ENCODE assay signal across 10 cellular contexts in the genomic region with DNA sequence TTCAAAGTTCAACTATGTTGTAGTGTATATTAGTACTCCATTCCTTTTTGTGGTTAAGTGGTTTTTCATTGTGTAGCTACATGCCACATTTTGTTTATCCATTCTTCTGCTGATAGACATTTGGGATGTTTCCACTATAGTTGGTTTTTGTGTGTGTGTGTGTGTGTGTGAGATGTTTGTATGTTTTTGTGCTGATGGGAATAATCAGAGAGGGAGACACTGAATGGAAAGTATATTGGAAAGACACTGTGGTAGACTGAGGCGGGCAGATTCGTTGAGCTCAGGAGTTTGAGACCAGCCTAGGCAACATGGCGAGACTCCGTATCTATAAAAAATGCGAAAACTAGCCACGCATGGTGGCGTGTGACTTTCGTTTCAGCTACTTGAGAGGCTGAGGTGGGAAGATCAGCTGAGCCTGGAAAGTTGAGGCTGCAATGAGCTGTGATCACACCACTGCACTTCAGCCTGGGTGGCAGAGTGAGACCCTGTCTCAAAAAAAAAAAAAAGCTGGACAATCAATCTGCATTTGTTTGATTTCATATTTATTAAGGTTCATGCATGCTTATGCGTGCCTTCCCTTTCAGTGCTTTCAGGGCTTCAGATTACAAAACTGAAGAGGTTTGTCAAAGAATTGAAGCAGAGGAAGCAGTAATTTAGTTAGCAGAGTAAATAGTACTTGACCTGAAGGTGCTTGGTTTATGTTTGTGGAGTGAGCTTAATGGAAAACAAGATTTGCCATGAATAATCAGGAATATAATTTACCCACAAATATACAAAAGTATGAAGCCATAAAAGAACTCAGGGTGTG. TPM values are rescaled to one million over a fixed set of nuclear protein-coding genes. Genes with fewer than 3 reads are reported as not detected.
DNase-seq lines count a peak whose midpoint lies in the region; ATAC-seq and TF ChIP-seq lines count a peak whose summit lies in the region.
"Had no signal": no experiment of that assay in that cellular context is flagged by ENCODE, and none has a peak within 500 bp of the region (broad histone marks: within the 10 kb centered on the region; RNA-seq: fewer than 3 reads in every experiment).

No MANE protein-coding gene starts in this region.

- peak overlapping the region in 2 of 4 donors; percentile 59 to 76 for H3K4me3 Mint-ChIP-seq in CD4-positive, CD25-positive, alpha-beta regulatory T cell
- no peak overlapping the region for H3K4me3 Mint-ChIP-seq in Calu3 (ENCODE audit: low read depth, unreplicated experiment)

- CTCF ChIA-PET in OCI-LY7 (lab: Charles Lee; ENCODE audit: unreplicated experiment) (interaction anchor here (1.2 kb wide), 1 partner anchor 15 kb away, joined by 3 read pairs; the partner anchor contains the start of gene SEC24C), Calu3 (lab: Charles Lee) (interaction anchor here (1.0 kb wide), 1 partner anchor 13 kb away, joined by 3 read pairs; a partner anchor contains a TSS)

- peak overlapping the region; percentile 28 for H3K27ac ChIP-seq in CD4-positive, CD25-positive, alpha-beta regulatory T cell (ENCODE audit: insufficient read depth, low read length, poor library complexity, severe bottlenecking)
- peak overlapping the region; percentile 64 for H3K27ac ChIP-seq in OCI-LY7 (ENCODE audit: low read depth, low read length, poor library complexity, severe bottlenecking)
- peak overlapping the region; percentile 69 to 78 for H3K27ac ChIP-seq in left lung
- no peak overlapping the region for H3K27ac ChIP-seq in vagina

- no peak for TF ChIP-seq CTCF in OCI-LY7 (conservative IDR thresholded peaks at IDR 0.05; ENCODE audit: low read length)
- TF ChIP-seq CTCF in left lung (IDR thresholded peaks at IDR 0.05), result no peak
- no peak for TF ChIP-seq CTCF in Calu3 (IDR thresholded peaks at IDR 0.05; ENCODE audit: unreplicated experiment)
- no peak for TF ChIP-seq CTCF in vagina (IDR thresholded peaks at IDR 0.05)

- no peak for ATAC-seq in CD4-positive, CD25-positive, alpha-beta regulatory T cell (ENCODE audit: low read depth in 2 of 2)
- ATAC-seq in GM19351 (IDR thresholded peaks at IDR 0.05; ENCODE audit: unreplicated experiment), result peak; percentile 53
- peak; percentile 72 for ATAC-seq in left lung
- ATAC-seq in HG02870 (IDR thresholded peaks at IDR 0.05; ENCODE audit: unreplicated experiment), result no peak
- no peak for ATAC-seq in GM21360 (IDR thresholded peaks at IDR 0.05; ENCODE audit: unreplicated experiment)
- ATAC-seq: PC-3 had no signal

- no peak for DNase-seq in CD4-positive, CD25-positive, alpha-beta regulatory T cell
- DNase-seq in OCI-LY7 (ENCODE audit: low spot score) (no peak), left lung (no peak), Calu3 (no peak), vagina (ENCODE audit: extremely low spot score in 2 of 2) (no peak)
- DNase-seq: NCI-H187 treated with DMSO at 0.1 percent for 48 hours had no signal

- peaks cover 47% of the 10 kb centered on the region for H3K36me3 Mint-ChIP-seq in CD4-positive, CD25-positive, alpha-beta regulatory T cell
- peaks cover 53% of the 10 kb centered on the region for H3K36me3 Mint-ChIP-seq in Calu3 (ENCODE audit: insufficient read depth, unreplicated experiment)

- H3K4me1 ChIP-seq in CD4-positive, CD25-positive, alpha-beta regulatory T cell (ENCODE audit: control insufficient read depth, insufficient read depth, low read length, poor library complexity, severe bottlenecking), result peaks cover 12% of the 10 kb centered on the region
- H3K4me1 ChIP-seq in OCI-LY7 (ENCODE audit: insufficient read depth, low read length, poor library complexity, severe bottlenecking) (peaks cover 23% of the 10 kb centered on the region), left lung (peaks cover 0 to 7% of the 10 kb centered on the region in 2 donors), vagina (no peaks in the 10 kb centered on the region)

- peak overlapping the region; percentile 62 to 94 (median 85) for H3K27ac Mint-ChIP-seq in CD4-positive, CD25-positive, alpha-beta regulatory T cell
- H3K27ac Mint-ChIP-seq in Calu3 (ENCODE audit: unreplicated experiment), result no peak overlapping the region

- no peaks in the 10 kb centered on the region for H3K27me3 Mint-ChIP-seq in CD4-positive, CD25-positive, alpha-beta regulatory T cell
- H3K27me3 Mint-ChIP-seq in Calu3 (ENCODE audit: unreplicated experiment), result no peaks in the 10 kb centered on the region

- peaks cover 59% of the 10 kb centered on the region for H3K36me3 ChIP-seq in CD4-positive, CD25-positive, alpha-beta regulatory T cell (ENCODE audit: control insufficient read depth, insufficient read depth, low read length)
- H3K36me3 ChIP-seq in OCI-LY7 (ENCODE audit: insufficient read depth, low read length), result peaks cover 63% of the 10 kb centered on the region
- peaks cover 4 to 82% of the 10 kb centered on the region in 2 donors for H3K36me3 ChIP-seq in left lung
- peaks cover 0 to 62% of the 10 kb centered on the region in 2 donors for H3K36me3 ChIP-seq in vagina

- no peaks in the 10 kb centered on the region; the same call in 1 of the 2 replicates for H3K79me2 ChIP-seq in OCI-LY7 (ENCODE audit: insufficient read depth, low read depth, low read length)

- no peaks in the 10 kb centered on the region for H3K9me3 ChIP-seq in CD4-positive, CD25-positive, alpha-beta regulatory T cell (ENCODE audit: control insufficient read depth in 2 of 2, low read length in 2 of 2)
- H3K9me3 ChIP-seq in OCI-LY7 (ENCODE audit: low read length) (no peaks in the 10 kb centered on the region), left lung (no peaks in the 10 kb centered on the region), vagina (no peaks in the 10 kb centered on the region)

- H3K4me1 Mint-ChIP-seq in CD4-positive, CD25-positive, alpha-beta regulatory T cell, result peaks cover 11 to 47% (median 27%) of the 10 kb centered on the region in 4 donors
- peaks cover 19% of the 10 kb centered on the region for H3K4me1 Mint-ChIP-seq in Calu3 (ENCODE audit: low read depth, unreplicated experiment)

- no peaks in the 10 kb centered on the region for H4K20me1 ChIP-seq in OCI-LY7 (ENCODE audit: insufficient read depth, low read length)

- POLR2A ChIA-PET in OCI-LY7 (lab: Charles Lee), result interaction anchor here (0.5 to 2.5 kb wide), 7 partner anchors 9 to 1008 kb away, joined by 3 to 15 read pairs (median 4); partner anchors contain the start of genes CHCHD1 and SEC24C

- no peak for TF ChIP-seq POLR2A in vagina (IDR thresholded peaks at IDR 0.05)

- H3K9me2 ChIP-seq in OCI-LY7 (ENCODE audit: insufficient read depth, low read length), result no peaks in the 10 kb centered on the region

- peak overlapping the region; percentile 57 for H3K4me2 ChIP-seq in OCI-LY7 (ENCODE audit: low read length)

- H3K9me3 Mint-ChIP-seq in CD4-positive, CD25-positive, alpha-beta regulatory T cell, result no peaks in the 10 kb centered on the region
- no peaks in the 10 kb centered on the region for H3K9me3 Mint-ChIP-seq in Calu3 (ENCODE audit: low read depth, unreplicated experiment)

- intact Hi-C loops in OCI-LY7 (cut with micrococcal nuclease; ENCODE audit: unreplicated experiment) (no loop called here), left lung (cut with DNase I) (no loop called here), Calu3 (cut with micrococcal nuclease; ENCODE audit: unreplicated experiment) (no loop called here), vagina (cut with DNase I) (no loop called here)

- BruUV-seq in OCI-LY7 (replicated peaks; lab: Mats Ljungman, UMichigan), result no TSS peak
- no TSS peak for BruUV-seq in Calu3 (replicated peaks; lab: Mats Ljungman, UMichigan)

- H3K4me3 ChIP-seq in CD4-positive, CD25-positive, alpha-beta regulatory T cell (ENCODE audit: low read depth, low read length), result no peak overlapping the region
- no peak overlapping the region for H3K4me3 ChIP-seq in OCI-LY7 (ENCODE audit: low read depth, low read length, poor library complexity, severe bottlenecking)
- H3K4me3 ChIP-seq in left lung, result no peak overlapping the region
- no peak overlapping the region for H3K4me3 ChIP-seq in vagina

- no peaks in the 10 kb centered on the region for H3K27me3 ChIP-seq in CD4-positive, CD25-positive, alpha-beta regulatory T cell (ENCODE audit: control insufficient read depth, insufficient read depth, low read length)
- H3K27me3 ChIP-seq in left lung, result no peaks in the 10 kb centered on the region
- no peaks in the 10 kb centered on the region for H3K27me3 ChIP-seq in vagina

- H2AFZ ChIP-seq in OCI-LY7 (ENCODE audit: low read length), result no peak overlapping the region

RNA-seq across cellular contexts. Expression of gene SEC24C, which starts 14.7 kb away (rescaled TPM):
- total RNA-seq in CD4-positive, CD25-positive, alpha-beta regulatory T cell, result 78.2 TPM
- 10 to 100 TPM; 30.2 to 39.3 (median 36.9) TPM for polyA plus RNA-seq in CD4-positive, CD25-positive, alpha-beta regulatory T cell
- total RNA-seq in OCI-LY7 (2014; rRNA removed; shearing (Covaris generic)), result 51.9 and 53.6 TPM in 2 replicates
- total RNA-seq in OCI-LY7 (2022) (82.0 and 87.1 TPM in 2 replicates), left lung (10 to 100 TPM; 86.6 to 88.1 TPM), Calu3 (2022) (91.7 and 98.4 TPM in 2 replicates), vagina (47.9 TPM)

RNA-seq across cellular contexts. Expression of gene CHCHD1, which starts 22.9 kb away (rescaled TPM):
- 6.3 TPM for total RNA-seq in CD4-positive, CD25-positive, alpha-beta regulatory T cell
- 10 to 100 TPM; 63.6 to 79.3 (median 70.0) TPM for polyA plus RNA-seq in CD4-positive, CD25-positive, alpha-beta regulatory T cell
- 55.6 and 64.8 TPM in 2 replicates for total RNA-seq in OCI-LY7 (2014; rRNA removed; shearing (Covaris generic))
- 33.6 and 36.6 TPM in 2 replicates for total RNA-seq in OCI-LY7 (2022)
- 10 to 100 TPM; 24.8 to 27.5 TPM for total RNA-seq in left lung
- total RNA-seq in Calu3 (2022), result 39.2 and 44.1 TPM in 2 replicates
- total RNA-seq in vagina, result 19.6 TPM

RNA-seq across cellular contexts. Expression of gene ZSWIM8, which starts 26.5 kb away (rescaled TPM):
- 95.5 TPM for total RNA-seq in CD4-positive, CD25-positive, alpha-beta regulatory T cell
- polyA plus RNA-seq in CD4-positive, CD25-positive, alpha-beta regulatory T cell, result 10 to 100 TPM in 3 of 4 donors, 1 to 10 TPM in 1; 6.0 to 14.9 (median 11.8) TPM
- total RNA-seq in OCI-LY7 (2014; rRNA removed; shearing (Covaris generic)), result 22.0 and 22.6 TPM in 2 replicates
- total RNA-seq in OCI-LY7 (2022) (52.6 and 59.5 TPM in 2 replicates), left lung (100 to 1,000 TPM; 103 to 112 TPM), Calu3 (2022) (59.9 and 69.9 TPM in 2 replicates), vagina (123 TPM)

RNA-seq across cellular contexts. Expression of gene NDST2, which starts 52.5 kb away (rescaled TPM):
- 74.4 TPM for total RNA-seq in CD4-positive, CD25-positive, alpha-beta regulatory T cell
- 10 to 100 TPM; 20.6 to 28.5 (median 24.6) TPM for polyA plus RNA-seq in CD4-positive, CD25-positive, alpha-beta regulatory T cell
- 27.7 and 45.2 TPM in 2 replicates for total RNA-seq in OCI-LY7 (2014; rRNA removed; shearing (Covaris generic))
- 52.8 and 59.7 TPM in 2 replicates for total RNA-seq in OCI-LY7 (2022)
- 10 to 100 TPM; 24.1 to 32.2 TPM for total RNA-seq in left lung
- 24.8 and 26.7 TPM in 2 replicates for total RNA-seq in Calu3 (2022)
- total RNA-seq in vagina, result 52.8 TPM

Comparison
In these comparisons a context has a peak if more than half of its experiments do, and no peak if none do; other contexts are left out.
1. ATAC-seq: peak in GM19351 (single experiment) and left lung (single experiment); none in CD4-positive, CD25-positive, alpha-beta regulatory T cell (0 of 2), HG02870 (single experiment) and GM21360 (single experiment).